In genomic region chr20:44123874-44124535, GRCh38 we compare ENCODE assay signal across 17 cellular contexts.
"Had no signal": no experiment of that assay in that cellular context is flagged by ENCODE, and none has a peak within 500 bp of the region (broad histone marks: within the 10 kb centered on the region; RNA-seq: fewer than 3 reads in every experiment).

No MANE protein-coding gene starts in this region.

- H3K4me3 Mint-ChIP-seq: activated CD4-positive, alpha-beta memory T cell treated with anti-CD3 and anti-CD28 coated beads for 36 hours; activated CD4-positive, alpha-beta T cell treated with anti-CD3 and anti-CD28 coated beads for 36 hours; activated CD8-positive, alpha-beta memory T cell treated with anti-CD3 and anti-CD28 coated beads, Interleukin-2, amount 10 ng/mL, durations not matched to agents 7 days and 5 days; activated naive CD4-positive, alpha-beta T cell treated with anti-CD3 and anti-CD28 coated beads, Interleukin-2, amount 10 ng/mL, durations not matched to agents 7 days and 5 days; T-helper 17 cell had no signal

- DNase-seq: activated CD4-positive, alpha-beta memory T cell treated with anti-CD3 and anti-CD28 coated beads for 36 hours; activated CD4-positive, alpha-beta T cell treated with anti-CD3 and anti-CD28 coated beads for 36 hours; activated CD8-positive, alpha-beta memory T cell treated with anti-CD3 and anti-CD28 coated beads, Interleukin-2, amount 10 ng/mL, durations not matched to agents 7 days and 5 days; activated naive CD4-positive, alpha-beta T cell treated with anti-CD3 and anti-CD28 coated beads, Interleukin-2, amount 10 ng/mL, durations not matched to agents 7 days and 5 days; activated T-cell treated with anti-CD3 and anti-CD28 coated beads, Interleukin-2, amount 50 U/mL, for 1 hour; esophagus squamous epithelium; glutamatergic neuron; kidney glomerular epithelial cell; midbrain; naive B cell; ovary; small intestine; stimulated activated CD4-positive, alpha-beta T cell treated with anti-CD3 and anti-CD28 coated beads, Interleukin-4, amount 100 ng/mL, for 24 hours; stimulated activated naive CD8-positive, alpha-beta T cell treated with anti-CD3 and anti-CD28 coated beads, Interleukin-15, Interleukin-2, amounts not matched to agents 100 U/mL and 50 U/mL, for 24 hours; T-helper 17 cell had no signal

- H3K27ac Mint-ChIP-seq: activated CD4-positive, alpha-beta memory T cell treated with anti-CD3 and anti-CD28 coated beads for 36 hours; activated CD4-positive, alpha-beta T cell treated with anti-CD3 and anti-CD28 coated beads for 36 hours; activated CD8-positive, alpha-beta memory T cell treated with anti-CD3 and anti-CD28 coated beads, Interleukin-2, amount 10 ng/mL, durations not matched to agents 7 days and 5 days; activated naive CD4-positive, alpha-beta T cell treated with anti-CD3 and anti-CD28 coated beads, Interleukin-2, amount 10 ng/mL, durations not matched to agents 7 days and 5 days; naive B cell; T-helper 17 cell had no signal

- H3K4me1 ChIP-seq: esophagus squamous epithelium, suprapubic skin had no signal

- H3K9me3 Mint-ChIP-seq: activated CD4-positive, alpha-beta memory T cell treated with anti-CD3 and anti-CD28 coated beads for 36 hours; activated naive CD4-positive, alpha-beta T cell treated with anti-CD3 and anti-CD28 coated beads, Interleukin-2, amount 10 ng/mL, durations not matched to agents 7 days and 5 days had no signal

- H3K4me3 ChIP-seq: ascending aorta, esophagus squamous epithelium, ovary, suprapubic skin had no signal

- H3K27me3 ChIP-seq: ascending aorta, ovary had no signal

- H3K27ac ChIP-seq: ascending aorta, ovary, suprapubic skin had no signal

- H3K36me3 ChIP-seq: ascending aorta, esophagus squamous epithelium, ovary, suprapubic skin had no signal

- H3K36me3 Mint-ChIP-seq: activated CD4-positive, alpha-beta memory T cell treated with anti-CD3 and anti-CD28 coated beads for 36 hours; activated CD8-positive, alpha-beta memory T cell treated with anti-CD3 and anti-CD28 coated beads, Interleukin-2, amount 10 ng/mL, durations not matched to agents 7 days and 5 days; activated naive CD4-positive, alpha-beta T cell treated with anti-CD3 and anti-CD28 coated beads, Interleukin-2, amount 10 ng/mL, durations not matched to agents 7 days and 5 days; naive B cell had no signal

- H3K9me3 ChIP-seq: ascending aorta, esophagus squamous epithelium, ovary, suprapubic skin had no signal

- H3K4me1 Mint-ChIP-seq: activated CD4-positive, alpha-beta T cell treated with anti-CD3 and anti-CD28 coated beads for 36 hours; activated CD8-positive, alpha-beta memory T cell treated with anti-CD3 and anti-CD28 coated beads, Interleukin-2, amount 10 ng/mL, durations not matched to agents 7 days and 5 days; activated naive CD4-positive, alpha-beta T cell treated with anti-CD3 and anti-CD28 coated beads, Interleukin-2, amount 10 ng/mL, durations not matched to agents 7 days and 5 days; naive B cell had no signal
